25 cellular contexts compared by ENCODE assay signal in genomic region chr1:245278846-245279245, GRCh38.
"Had no signal": no experiment of that assay in that cellular context is flagged by ENCODE, and none has a peak within 500 bp of the region (broad histone marks: within the 10 kb centered on the region; RNA-seq: fewer than 3 reads in every experiment).

No MANE protein-coding gene starts in this region.

- H3K9me3 ChIP-seq: adrenal gland, ascending aorta, left lung, lower lobe of right lung, thoracic aorta, vagina had no signal

- H3K4me1 ChIP-seq: adrenal gland, ascending aorta, esophagus squamous epithelium, heart right ventricle, left lung, lower lobe of right lung, vagina had no signal

- H3K4me1 Mint-ChIP-seq: activated B cell treated with CpG ODN at 0.5 μM for 24 hours; activated CD8-positive, alpha-beta memory T cell treated with anti-CD3 and anti-CD28 coated beads, Interleukin-2, amount 10 ng/mL, durations not matched to agents 7 days and 5 days; activated naive CD8-positive, alpha-beta T cell treated with anti-CD3 and anti-CD28 coated beads for 36 hours; naive thymus-derived CD4-positive, alpha-beta T cell had no signal

- H3K27me3 ChIP-seq: adrenal gland, ascending aorta, esophagus squamous epithelium, left lung, vagina had no signal

- H3K27ac Mint-ChIP-seq: activated B cell treated with CpG ODN at 0.5 μM for 24 hours; activated CD8-positive, alpha-beta memory T cell treated with anti-CD3 and anti-CD28 coated beads, Interleukin-2, amount 10 ng/mL, durations not matched to agents 7 days and 5 days; activated CD8-positive, alpha-beta T cell treated with anti-CD3 and anti-CD28 coated beads, Interleukin-2, amount 10 ng/mL, durations not matched to agents 7 days and 5 days; activated naive CD4-positive, alpha-beta T cell treated with anti-CD3 and anti-CD28 coated beads for 36 hours; activated naive CD8-positive, alpha-beta T cell treated with anti-CD3 and anti-CD28 coated beads for 36 hours; endodermal cell; naive thymus-derived CD4-positive, alpha-beta T cell; type B pancreatic cell had no signal

- H3K36me3 ChIP-seq: adrenal gland, ascending aorta, esophagus squamous epithelium, heart right ventricle, left lung, lower lobe of right lung, thoracic aorta, vagina had no signal

- ATAC-seq: activated CD8-positive, alpha-beta memory T cell treated with anti-CD3 and anti-CD28 coated beads, Interleukin-2, amount 10 ng/mL, durations not matched to agents 7 days and 5 days; activated CD8-positive, alpha-beta T cell treated with anti-CD3 and anti-CD28 coated beads, Interleukin-2, amount 10 ng/mL, durations not matched to agents 7 days and 5 days; heart right ventricle; left lung; lower lobe of right lung; naive thymus-derived CD4-positive, alpha-beta T cell; right cardiac atrium; stimulated activated naive CD8-positive, alpha-beta T cell treated with anti-CD3 and anti-CD28 coated beads, Interleukin-15, Interleukin-2, amounts not matched to agents 100 U/mL and 50 U/mL, for 24 hours had no signal

- H3K27me3 Mint-ChIP-seq: type B pancreatic cell had no signal

- H3K4me3 Mint-ChIP-seq: activated B cell treated with CpG ODN at 0.5 μM for 24 hours; activated CD8-positive, alpha-beta memory T cell treated with anti-CD3 and anti-CD28 coated beads, Interleukin-2, amount 10 ng/mL, durations not matched to agents 7 days and 5 days; activated CD8-positive, alpha-beta T cell treated with anti-CD3 and anti-CD28 coated beads, Interleukin-2, amount 10 ng/mL, durations not matched to agents 7 days and 5 days; activated naive CD4-positive, alpha-beta T cell treated with anti-CD3 and anti-CD28 coated beads for 36 hours; activated naive CD8-positive, alpha-beta T cell treated with anti-CD3 and anti-CD28 coated beads for 36 hours; brain; endodermal cell; naive thymus-derived CD4-positive, alpha-beta T cell; type B pancreatic cell had no signal

- H3K4me3 ChIP-seq: adrenal gland, ascending aorta, esophagus squamous epithelium, heart right ventricle, left lung, lower lobe of right lung, thoracic aorta, vagina had no signal

- H3K36me3 Mint-ChIP-seq: activated CD8-positive, alpha-beta memory T cell treated with anti-CD3 and anti-CD28 coated beads, Interleukin-2, amount 10 ng/mL, durations not matched to agents 7 days and 5 days; activated naive CD8-positive, alpha-beta T cell treated with anti-CD3 and anti-CD28 coated beads for 36 hours; naive thymus-derived CD4-positive, alpha-beta T cell had no signal

- DNase-seq: activated B cell treated with CpG ODN at 0.5 μM for 24 hours; activated CD4-positive, alpha-beta T cell treated with anti-CD3 and anti-CD28 coated beads, Interleukin-2, amount 50 U/mL, for 1 hour; activated CD8-positive, alpha-beta memory T cell treated with anti-CD3 and anti-CD28 coated beads, Interleukin-2, amount 10 ng/mL, durations not matched to agents 7 days and 5 days; activated CD8-positive, alpha-beta T cell treated with anti-CD3 and anti-CD28 coated beads, Interleukin-2, amount 10 ng/mL, durations not matched to agents 7 days and 5 days; activated effector memory CD4-positive, alpha-beta T cell treated with Interleukin-2 at 50 U/mL for 16 hours; activated naive CD4-positive, alpha-beta T cell treated with anti-CD3 and anti-CD28 coated beads for 36 hours; activated naive CD8-positive, alpha-beta T cell treated with anti-CD3 and anti-CD28 coated beads for 36 hours; adrenal gland; endodermal cell; esophagus squamous epithelium; foreskin melanocyte; heart right ventricle; left lung; lower lobe of right lung; naive thymus-derived CD4-positive, alpha-beta T cell; right cardiac atrium; stimulated activated CD4-positive, alpha-beta T cell treated with anti-CD3 and anti-CD28 coated beads, Interleukin-12 subunit alpha, Interleukin-12 subunit beta, amount 100 ng/mL, for 4 hours; stimulated activated CD4-positive, alpha-beta T cell treated with anti-CD3 and anti-CD28 coated beads, Interleukin-4, amount 100 ng/mL, for 1 hour; stimulated activated naive CD8-positive, alpha-beta T cell treated with anti-CD3 and anti-CD28 coated beads, Interleukin-15, Interleukin-2, amounts not matched to agents 100 U/mL and 50 U/mL, for 24 hours; T-helper 2 cell had no signal

- H3K27ac ChIP-seq: adrenal gland, ascending aorta, esophagus squamous epithelium, heart right ventricle, left lung, lower lobe of right lung, thoracic aorta, vagina had no signal
